ENCODE assay signal across 8 cellular contexts in genomic region chr5:68343421-68343826, GRCh38.
DNase-seq lines count a peak whose midpoint lies in the region; ATAC-seq, FAIRE-seq and TF ChIP-seq lines count a peak whose summit lies in the region.

No MANE protein-coding gene starts in this region.

- H2BK5ac ChIP-seq in mesendoderm (ENCODE audit: low read length): no peak overlapping the region

- no CpG with 5 or more reads among the region's 5 CpGs for WGBS in mesendoderm (ENCODE audit: extremely low coverage, insufficient coverage, low lambda C conversion rate)

- H3K27me3 ChIP-seq in brain microvascular endothelial cell (replicated peaks) (no peaks in the 10 kb centered on the region), mesendoderm (ENCODE audit: insufficient read depth, low read length, poor library complexity) (no peaks in the 10 kb centered on the region)
- H3K27me3 ChIP-seq in CD8-positive, alpha-beta T cell (ENCODE audit: insufficient read depth, low read length): no peaks in the 10 kb centered on the region

- H3K79me1 ChIP-seq in mesendoderm (ENCODE audit: low read length): no peaks in the 10 kb centered on the region

- H4K5ac ChIP-seq in mesendoderm (ENCODE audit: low read length): no peak overlapping the region

- in situ Hi-C loops in brain microvascular endothelial cell (cut with HindIII; ENCODE audit: low pct_ligation_motif_present, low sequenced_read_pairs): no loop called here

- no peaks in the 10 kb centered on the region for H3K4me1 ChIP-seq in mesendoderm (ENCODE audit: control insufficient read depth, low read depth, low read length)
- H3K4me1 ChIP-seq in CD8-positive, alpha-beta T cell (ENCODE audit: insufficient read depth, low read length): no peaks in the 10 kb centered on the region

- no peak overlapping the region for H3K4ac ChIP-seq in mesendoderm (ENCODE audit: low read depth, low read length)

- peaks cover 12% of the 10 kb centered on the region for H3K4me1 Mint-ChIP-seq in CD8-positive, alpha-beta T cell (ENCODE audit: low read depth)
- H3K4me1 Mint-ChIP-seq in nephron progenitor cell: no peaks in the 10 kb centered on the region

- H2BK15ac ChIP-seq in mesendoderm (replicated peaks; ENCODE audit: low read depth): no peak overlapping the region

- ATAC-seq in HG03469 (IDR thresholded peaks at IDR 0.05; ENCODE audit: unreplicated experiment): peak; percentile 72
- no peak for ATAC-seq in CD8-positive, alpha-beta T cell

- no peak overlapping the region for H3K56ac ChIP-seq in mesendoderm (ENCODE audit: low read length)

- no peak overlapping the region for H3K4me3 Mint-ChIP-seq in CD8-positive, alpha-beta T cell
- H3K4me3 Mint-ChIP-seq in nephron progenitor cell: no peak overlapping the region

- H3K4me2 ChIP-seq in mesendoderm (ENCODE audit: low read length): no peak overlapping the region

- DNase-seq in AG08396 (ENCODE audit: low spot score) (peak; percentile 76), GM19239 (ENCODE audit: insufficient read length, low spot score) (peak; percentile 9), brain microvascular endothelial cell (peak; percentile 91), mesendoderm (peak; percentile 68), nephron progenitor cell (no peak), NCI-H524 treated with DMSO at 0.1 percent for 48 hours (lab: John Stamatoyannopoulos, UW) (no peak)
- DNase-seq in CD8-positive, alpha-beta T cell: no peak

- no peaks in the 10 kb centered on the region for H3K36me3 Mint-ChIP-seq in CD8-positive, alpha-beta T cell
- no peaks in the 10 kb centered on the region for H3K36me3 Mint-ChIP-seq in nephron progenitor cell (ENCODE audit: low read depth)

- no peak overlapping the region for H3K23ac ChIP-seq in mesendoderm (ENCODE audit: low read length)

- CTCF ChIA-PET in CD8-positive, alpha-beta T cell (lab: Charles Lee): no interaction called here

- peak; percentile 78 for FAIRE-seq in GM19239 (lab: Jason Lieb, UNC)

- H3K27ac ChIP-seq in brain microvascular endothelial cell: peak overlapping the region; percentile 73
- no peak overlapping the region for H3K27ac ChIP-seq in mesendoderm (ENCODE audit: low read depth, low read length)
- no peak overlapping the region for H3K27ac ChIP-seq in CD8-positive, alpha-beta T cell (ENCODE audit: low read depth, low read length)

- H3K18ac ChIP-seq in mesendoderm (ENCODE audit: low read length): no peak overlapping the region

- peaks cover 12% of the 10 kb centered on the region for H3K9me3 Mint-ChIP-seq in CD8-positive, alpha-beta T cell
- H3K9me3 Mint-ChIP-seq in nephron progenitor cell: peaks cover 19% of the 10 kb centered on the region

- TF ChIP-seq CTCF in brain microvascular endothelial cell (IDR thresholded peaks at IDR 0.05; ENCODE audit: low read depth, low read length, missing control alignments): no peak
- no peak for TF ChIP-seq CTCF in CD8-positive, alpha-beta T cell (IDR thresholded peaks at IDR 0.05)
- no peak for TF ChIP-seq CTCF in nephron progenitor cell (IDR thresholded peaks at IDR 0.05)

- H3K9me3 ChIP-seq in CD8-positive, alpha-beta T cell (ENCODE audit: low read length): no peaks in the 10 kb centered on the region

- intact Hi-C loops in CD8-positive, alpha-beta T cell (cut with DNase I, micrococcal nuclease): no loop called here

- POLR2A ChIA-PET in CD8-positive, alpha-beta T cell (lab: Charles Lee): no interaction called here

- H2AK5ac ChIP-seq in mesendoderm (ENCODE audit: low read length): no peak overlapping the region

- no peak overlapping the region for H4K8ac ChIP-seq in mesendoderm (ENCODE audit: low read depth, low read length)

- H3K79me2 ChIP-seq in mesendoderm (ENCODE audit: control insufficient read depth, insufficient read depth, low read length): no peaks in the 10 kb centered on the region

- H3K27ac Mint-ChIP-seq in CD8-positive, alpha-beta T cell: no peak overlapping the region
- no peak overlapping the region for H3K27ac Mint-ChIP-seq in nephron progenitor cell

- no peak overlapping the region for H3K9ac ChIP-seq in mesendoderm (ENCODE audit: low read length)

- H3K36me3 ChIP-seq in brain microvascular endothelial cell (replicated peaks): no peaks in the 10 kb centered on the region
- no peaks in the 10 kb centered on the region for H3K36me3 ChIP-seq in mesendoderm (ENCODE audit: control insufficient read depth, insufficient read depth, low read length)
- H3K36me3 ChIP-seq in CD8-positive, alpha-beta T cell (ENCODE audit: insufficient read depth, low read length): no peaks in the 10 kb centered on the region

- no peaks in the 10 kb centered on the region for H3K27me3 Mint-ChIP-seq in CD8-positive, alpha-beta T cell (ENCODE audit: low read depth)
- H3K27me3 Mint-ChIP-seq in nephron progenitor cell (ENCODE audit: low read depth, poor library complexity): no peaks in the 10 kb centered on the region

- H2BK120ac ChIP-seq in mesendoderm (ENCODE audit: low read depth, low read length): no peak overlapping the region

- H3K4me3 ChIP-seq in brain microvascular endothelial cell (ENCODE audit: low read depth, low read length) (no peak overlapping the region), mesendoderm (ENCODE audit: low read length) (no peak overlapping the region)
- no peak overlapping the region for H3K4me3 ChIP-seq in CD8-positive, alpha-beta T cell (ENCODE audit: low read depth, low read length)

Comparison
In these comparisons a context has a peak if more than half of its experiments do, and no peak if none do; other contexts are left out.
1. DNase-seq: peak in AG08396 (single experiment), GM19239 (single experiment), brain microvascular endothelial cell (single experiment) and mesendoderm (single experiment); none in CD8-positive, alpha-beta T cell (0 of 7), nephron progenitor cell (single experiment) and NCI-H524 treated with DMSO at 0.1 percent for 48 hours (single experiment).